8 cellular contexts compared by ENCODE assay signal in the genomic region with DNA sequence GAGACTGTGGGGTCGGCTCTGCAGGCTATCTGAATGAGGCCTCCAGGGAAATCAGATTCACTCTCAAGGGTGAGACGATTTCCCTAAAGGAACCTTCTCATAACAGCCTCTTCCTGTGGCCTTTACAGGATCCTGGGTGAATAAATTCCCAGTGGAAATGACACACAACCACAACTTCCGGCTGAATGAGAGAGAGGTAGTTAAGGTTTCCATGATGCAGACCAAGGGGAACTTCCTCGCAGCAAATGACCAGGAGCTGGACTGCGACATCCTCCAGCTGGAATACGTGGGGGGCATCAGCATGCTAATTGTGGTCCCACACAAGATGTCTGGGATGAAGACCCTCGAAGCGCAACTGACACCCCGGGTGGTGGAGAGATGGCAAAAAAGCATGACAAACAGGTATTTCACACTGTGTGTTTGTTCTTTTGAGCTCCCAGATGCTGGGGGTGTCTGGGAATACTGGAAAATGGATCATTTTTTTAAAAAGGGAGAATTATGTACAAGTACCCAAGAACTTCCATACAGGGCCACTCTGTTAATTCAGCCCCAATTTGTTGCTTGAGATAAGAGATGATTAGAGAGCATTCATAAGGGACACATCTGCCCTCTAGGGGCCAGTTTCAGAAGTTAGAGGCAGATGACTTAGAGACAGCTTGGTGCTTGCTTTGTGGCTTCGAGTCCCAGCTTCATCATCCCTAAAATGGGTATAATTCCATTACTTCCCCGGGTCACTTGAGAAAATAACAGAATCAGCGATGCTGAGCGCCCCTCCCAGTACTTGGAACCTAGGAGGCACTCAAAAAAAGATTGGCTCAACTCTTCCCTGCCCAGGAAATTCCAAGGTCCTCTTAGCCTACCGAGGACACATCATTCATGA. TPM values are rescaled to one million over a fixed set of nuclear protein-coding genes. Genes with fewer than 3 reads are reported as not detected.
DNase-seq lines count a peak whose midpoint lies in the region; ATAC-seq and TF ChIP-seq lines count a peak whose summit lies in the region.

No MANE protein-coding gene starts in this region.

- H3K4me3 Mint-ChIP-seq in activated naive CD8-positive, alpha-beta T cell treated with anti-CD3 and anti-CD28 coated beads, Interleukin-2, amount 50 U/mL, for 24 hours = no peak overlapping the region

- H4K20me1 ChIP-seq in hepatocyte (ENCODE audit: insufficient read depth, poor library complexity, severe bottlenecking) = no peaks in the 10 kb centered on the region

- no peak overlapping the region for H3K4me3 ChIP-seq in hepatocyte

- no peaks in the 10 kb centered on the region for H3K9me3 ChIP-seq in hepatocyte (ENCODE audit: low read depth)

- ATAC-seq in HG02759 (IDR thresholded peaks at IDR 0.05; ENCODE audit: unreplicated experiment) (peak; percentile 55), HG03378 (IDR thresholded peaks at IDR 0.05; ENCODE audit: unreplicated experiment) (no peak)
- peak; percentile 55 for ATAC-seq in activated naive CD8-positive, alpha-beta T cell treated with anti-CD3 and anti-CD28 coated beads, Interleukin-2, amount 50 U/mL, for 24 hours

- H3K4me1 ChIP-seq in hepatocyte (ENCODE audit: insufficient read depth) = peaks cover under 1% of the 10 kb centered on the region

- H3K27ac Mint-ChIP-seq in activated naive CD8-positive, alpha-beta T cell treated with anti-CD3 and anti-CD28 coated beads, Interleukin-2, amount 50 U/mL, for 24 hours = no peak overlapping the region

- no peak overlapping the region for H3K27ac ChIP-seq in hepatocyte

- no peak overlapping the region for H2AFZ ChIP-seq in hepatocyte

- H3K36me3 Mint-ChIP-seq in activated naive CD8-positive, alpha-beta T cell treated with anti-CD3 and anti-CD28 coated beads, Interleukin-2, amount 50 U/mL, for 24 hours (ENCODE audit: low read depth) = peaks cover 10% of the 10 kb centered on the region

- no peaks in the 10 kb centered on the region for H3K79me2 ChIP-seq in hepatocyte

- H3K27me3 ChIP-seq in hepatocyte = no peaks in the 10 kb centered on the region

- H3K9me3 Mint-ChIP-seq in activated naive CD8-positive, alpha-beta T cell treated with anti-CD3 and anti-CD28 coated beads, Interleukin-2, amount 50 U/mL, for 24 hours = no peaks in the 10 kb centered on the region

- WGBS in hepatocyte (ENCODE audit: low lambda C conversion rate, missing lambda C conversion rate) = 80% methylated on average over 14 of the region's 14 CpGs

- TF ChIP-seq CTCF in hepatocyte (IDR thresholded peaks at IDR 0.05; ENCODE audit: poor library complexity) = peak; percentile 64

- no peaks in the 10 kb centered on the region for H3K27me3 Mint-ChIP-seq in activated naive CD8-positive, alpha-beta T cell treated with anti-CD3 and anti-CD28 coated beads, Interleukin-2, amount 50 U/mL, for 24 hours

- H3K9me2 ChIP-seq in hepatocyte (replicated peaks; ENCODE audit: insufficient read depth) = no peaks in the 10 kb centered on the region

- DNase-seq in DMS114 treated with DMSO at 0.1 percent for 48 hours (lab: John Stamatoyannopoulos, UW; ENCODE audit: unreplicated experiment) (peak; percentile 30), RKO (ENCODE audit: low spot score) (peak; percentile 69), hepatocyte (ENCODE audit: low spot score) (peak; percentile 70), smooth muscle cell of the brain vasculature (ENCODE audit: low read depth, low spot score) (peak; percentile 46), NCI-H1930 (lab: John Stamatoyannopoulos, UW) (no peak)
- peak; percentile 33 for DNase-seq in activated naive CD8-positive, alpha-beta T cell treated with anti-CD3 and anti-CD28 coated beads, Interleukin-2, amount 50 U/mL, for 24 hours

- H3K4me2 ChIP-seq in hepatocyte = no peak overlapping the region

- peaks cover 23% of the 10 kb centered on the region for H3K4me1 Mint-ChIP-seq in activated naive CD8-positive, alpha-beta T cell treated with anti-CD3 and anti-CD28 coated beads, Interleukin-2, amount 50 U/mL, for 24 hours

- H3K36me3 ChIP-seq in hepatocyte (replicated peaks; ENCODE audit: insufficient read depth, low read depth) = no peaks in the 10 kb centered on the region

RNA-seq across cellular contexts. Expression of gene SERPIND1, which starts 10.2 kb away (rescaled TPM):
- 50.9 and 58.2 TPM in 2 replicates for total RNA-seq in hepatocyte
- polyA plus RNA-seq in hepatocyte = 30.4 and 56.8 TPM in 2 replicates

Comparison
In these comparisons a context has a peak if more than half of its experiments do, and no peak if none do; other contexts are left out.
1. DNase-seq: peak in DMS114 treated with DMSO at 0.1 percent for 48 hours (single experiment), RKO (single experiment), activated naive CD8-positive, alpha-beta T cell treated with anti-CD3 and anti-CD28 coated beads, Interleukin-2, amount 50 U/mL, for 24 hours (single experiment), hepatocyte (single experiment) and smooth muscle cell of the brain vasculature (single experiment); none in NCI-H1930 (0 of 2).